8 cellular contexts compared by ENCODE assay signal in genomic region chr5:111756701-111757581, GRCh38. TPM values are rescaled to one million over a fixed set of nuclear protein-coding genes. Genes with fewer than 3 reads are reported as not detected.
DNase-seq lines count a peak whose midpoint lies in the region; ATAC-seq and TF ChIP-seq lines count a peak whose summit lies in the region.

NREP (minus strand) TSS chr5:111757194; CDS start chr5:111755772, 1,422 bp downstream.

- H3K36me3 Mint-ChIP-seq in IgD-negative memory B cell, result peaks cover 2% of the 10 kb centered on the region
- no peaks in the 10 kb centered on the region for H3K36me3 Mint-ChIP-seq in stimulated activated naive B cell treated with anti-CD40 and anti-IgM and Interleukin-4, amounts not matched to agents 10 μg/mL and 1 μg/mL and 100 μg/mL, for 72 hours

- peaks cover 0 to 2% (median 0%) of the 10 kb centered on the region in 3 donors for H3K9me3 Mint-ChIP-seq in IgD-negative memory B cell
- H3K9me3 Mint-ChIP-seq in stimulated activated naive B cell treated with anti-CD40 and anti-IgM and Interleukin-4, amounts not matched to agents 10 μg/mL and 1 μg/mL and 100 μg/mL, for 72 hours, result no peaks in the 10 kb centered on the region

- peak in 4 of 6 experiments; percentile 19 to 62 (median 36) for TF ChIP-seq CTCF in esophagus squamous epithelium (IDR thresholded peaks at IDR 0.05)

- H3K4me1 Mint-ChIP-seq in IgD-negative memory B cell, result peaks cover 6 to 19% (median 12%) of the 10 kb centered on the region in 3 donors
- peaks cover 8 to 26% of the 10 kb centered on the region in 2 donors for H3K4me1 Mint-ChIP-seq in stimulated activated naive B cell treated with anti-CD40 and anti-IgM and Interleukin-4, amounts not matched to agents 10 μg/mL and 1 μg/mL and 100 μg/mL, for 72 hours

- peak; percentile 45 for ATAC-seq in GM21619 (IDR thresholded peaks at IDR 0.05; ENCODE audit: unreplicated experiment)
- peak; percentile 71 to 78 for ATAC-seq in stimulated activated naive B cell treated with anti-CD40 and anti-IgM and Interleukin-4, amounts not matched to agents 10 μg/mL and 1 μg/mL and 100 μg/mL, for 72 hours (replicated peaks)

- no peaks in the 10 kb centered on the region for H3K27me3 ChIP-seq in esophagus squamous epithelium

- TF ChIP-seq POLR2A in esophagus squamous epithelium (IDR thresholded peaks at IDR 0.05), result peak in 1 of 4 donors; percentile 14

- peaks cover 4 to 41% (median 12%) of the 10 kb centered on the region in 3 donors for H3K4me1 ChIP-seq in esophagus squamous epithelium

- WGBS in esophagus squamous epithelium, 2 donors, result 1 to 5% methylated on average over 14 to 16 of the region's 19 CpGs

- intact Hi-C loops in esophagus squamous epithelium (cut with DNase I), result no loop called here

- DNase-seq in DMS153 (lab: John Stamatoyannopoulos, UW) (peak; percentile 45), OCI-M1 (lab: John Stamatoyannopoulos, UW) (peak; percentile 94), esophagus squamous epithelium (lab: John Stamatoyannopoulos, UW) (peak; percentile 34), myocyte (ENCODE audit: low read depth) (peak; percentile 97)
- DNase-seq in activated T-cell treated with anti-CD3 and anti-CD28 coated beads, Interleukin-2, amount 50 U/mL, for 48 hours, result peak; percentile 80 to 86
- DNase-seq in stimulated activated naive B cell treated with anti-CD40 and anti-IgM and Interleukin-4, amounts not matched to agents 10 μg/mL and 1 μg/mL and 100 μg/mL, for 72 hours, result peak; percentile 78

- H3K4me3 Mint-ChIP-seq in IgD-negative memory B cell, result peak within 1 kb of the TSS; percentile 89 to 94 (median 91)
- H3K4me3 Mint-ChIP-seq in stimulated activated naive B cell treated with anti-CD40 and anti-IgM and Interleukin-4, amounts not matched to agents 10 μg/mL and 1 μg/mL and 100 μg/mL, for 72 hours, result peak within 1 kb of the TSS; percentile 88 to 92

- no peaks in the 10 kb centered on the region for H3K36me3 ChIP-seq in esophagus squamous epithelium

- H3K27ac ChIP-seq in esophagus squamous epithelium, result peak within 1 kb of the TSS; percentile 84 to 95 (median 90)

- peak within 1 kb of the TSS in 2 of 3 donors; percentile 80 to 83 for H3K27ac Mint-ChIP-seq in IgD-negative memory B cell
- peak within 1 kb of the TSS; percentile 82 for H3K27ac Mint-ChIP-seq in stimulated activated naive B cell treated with anti-CD40 and anti-IgM and Interleukin-4, amounts not matched to agents 10 μg/mL and 1 μg/mL and 100 μg/mL, for 72 hours

- H3K27me3 Mint-ChIP-seq in IgD-negative memory B cell, result peaks cover 6% of the 10 kb centered on the region
- no peaks in the 10 kb centered on the region for H3K27me3 Mint-ChIP-seq in stimulated activated naive B cell treated with anti-CD40 and anti-IgM and Interleukin-4, amounts not matched to agents 10 μg/mL and 1 μg/mL and 100 μg/mL, for 72 hours

- no peaks in the 10 kb centered on the region for H3K9me3 ChIP-seq in esophagus squamous epithelium

- peak within 1 kb of the TSS; percentile 51 to 76 (median 66) for H3K4me3 ChIP-seq in esophagus squamous epithelium

RNA-seq across cellular contexts. Expression of gene NREP, which starts in this region (rescaled TPM):
- polyA plus RNA-seq in IgD-negative memory B cell, result 5.3 TPM
- total RNA-seq in esophagus squamous epithelium, result 10 to 100 TPM in 1 of 4 donors, 1 to 10 TPM in 3; 4.6 to 14.2 (median 7.4) TPM
- total RNA-seq in myocyte, result 142 and 169 TPM in 2 replicates
- polyA plus RNA-seq in myocyte (2012), result 76.0 TPM

Comparison
In these comparisons a context has a peak if more than half of its experiments do, and no peak if none do; other contexts are left out.
1. Peak in every context shown above with its lines: DNase-seq, ATAC-seq, H3K4me3 ChIP-seq and H3K27ac ChIP-seq.
2. DNase-seq: peak in every context shown above with its lines; median percentile 97 in myocyte; 94 in OCI-M1; 83 in activated T-cell treated with anti-CD3 and anti-CD28 coated beads, Interleukin-2, amount 50 U/mL, for 48 hours; 78 in stimulated activated naive B cell treated with anti-CD40 and anti-IgM and Interleukin-4, amounts not matched to agents 10 μg/mL and 1 μg/mL and 100 μg/mL, for 72 hours; 45 in DMS153; 34 in esophagus squamous epithelium.